ENCODE assay signal across 1 cellular context in the genomic region with DNA sequence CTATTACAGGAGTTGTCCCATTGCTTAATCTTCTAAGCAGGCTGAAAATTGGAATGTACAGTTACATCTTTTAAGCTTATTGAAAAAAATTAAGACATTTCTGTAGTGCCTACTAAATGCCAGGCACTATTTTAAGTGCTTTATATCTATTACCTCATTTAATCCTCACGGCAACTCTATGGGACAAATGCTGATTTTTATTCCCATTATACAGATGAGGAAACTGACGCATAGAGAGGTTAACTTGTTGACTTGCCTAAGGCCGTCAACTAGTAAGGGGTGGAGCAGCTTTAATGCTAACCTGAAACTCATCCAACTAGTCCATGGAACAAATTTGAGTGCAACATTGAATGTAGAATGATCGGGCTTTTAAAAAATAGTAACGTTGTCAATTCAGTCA.
TF ChIP-seq lines count a peak whose summit lies in the region.

No MANE protein-coding gene starts in this region.

TF ChIP-seq in GM12878, 131 proteins besides CTCF, POLR2A, EP300 and RAD21:
- TF ChIP-seq KAT2A (conservative IDR thresholded peaks at IDR 0.05; ENCODE audit: control insufficient read depth, low read depth, low read length) (no peak), TCF12 (IDR thresholded peaks at IDR 0.05; ENCODE audit: low read depth, low read length) (no peak), EGR1 (IDR thresholded peaks at IDR 0.05; ENCODE audit: borderline replicate concordance in 1 of 2, low read depth in 2 of 2, low read length in 2 of 2) (no peak), GATAD2B (conservative IDR thresholded peaks at IDR 0.05; ENCODE audit: low read depth) (no peak), NFXL1 (IDR thresholded peaks at IDR 0.05; ENCODE audit: borderline replicate concordance) (no peak), YBX1 (IDR thresholded peaks at IDR 0.05) (no peak), CBFB (IDR thresholded peaks at IDR 0.05; ENCODE audit: low read depth) (no peak), MXI1 (IDR thresholded peaks at IDR 0.05; ENCODE audit: low read depth, low read length) (no peak), EED (IDR thresholded peaks at IDR 0.05; ENCODE audit: low read depth) (no peak), STAT1 (conservative IDR thresholded peaks at IDR 0.05) (no peak), WRNIP1 (IDR thresholded peaks at IDR 0.05; ENCODE audit: borderline replicate concordance, low read depth, low read length) (no peak), KDM1A (IDR thresholded peaks at IDR 0.05; ENCODE audit: borderline replicate concordance) (no peak), MEF2B (IDR thresholded peaks at IDR 0.05; ENCODE audit: partially characterized antibody, poor library complexity, severe bottlenecking) (no peak), ZNF24 (IDR thresholded peaks at IDR 0.05) (no peak), IRF4 (IDR thresholded peaks at IDR 0.05; ENCODE audit: low read depth, low read length) (no peak)
- TF ChIP-seq, protein P1, sequence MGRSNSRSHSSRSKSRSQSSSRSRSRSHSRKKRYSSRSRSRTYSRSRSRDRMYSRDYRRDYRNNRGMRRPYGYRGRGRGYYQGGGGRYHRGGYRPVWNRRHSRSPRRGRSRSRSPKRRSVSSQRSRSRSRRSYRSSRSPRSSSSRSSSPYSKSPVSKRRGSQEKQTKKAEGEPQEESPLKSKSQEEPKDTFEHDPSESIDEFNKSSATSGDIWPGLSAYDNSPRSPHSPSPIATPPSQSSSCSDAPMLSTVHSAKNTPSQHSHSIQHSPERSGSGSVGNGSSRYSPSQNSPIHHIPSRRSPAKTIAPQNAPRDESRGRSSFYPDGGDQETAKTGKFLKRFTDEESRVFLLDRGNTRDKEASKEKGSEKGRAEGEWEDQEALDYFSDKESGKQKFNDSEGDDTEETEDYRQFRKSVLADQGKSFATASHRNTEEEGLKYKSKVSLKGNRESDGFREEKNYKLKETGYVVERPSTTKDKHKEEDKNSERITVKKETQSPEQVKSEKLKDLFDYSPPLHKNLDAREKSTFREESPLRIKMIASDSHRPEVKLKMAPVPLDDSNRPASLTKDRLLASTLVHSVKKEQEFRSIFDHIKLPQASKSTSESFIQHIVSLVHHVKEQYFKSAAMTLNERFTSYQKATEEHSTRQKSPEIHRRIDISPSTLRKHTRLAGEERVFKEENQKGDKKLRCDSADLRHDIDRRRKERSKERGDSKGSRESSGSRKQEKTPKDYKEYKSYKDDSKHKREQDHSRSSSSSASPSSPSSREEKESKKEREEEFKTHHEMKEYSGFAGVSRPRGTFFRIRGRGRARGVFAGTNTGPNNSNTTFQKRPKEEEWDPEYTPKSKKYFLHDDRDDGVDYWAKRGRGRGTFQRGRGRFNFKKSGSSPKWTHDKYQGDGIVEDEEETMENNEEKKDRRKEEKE (IDR thresholded peaks at IDR 0.05), result no peak
- TF ChIP-seq, protein P2, sequence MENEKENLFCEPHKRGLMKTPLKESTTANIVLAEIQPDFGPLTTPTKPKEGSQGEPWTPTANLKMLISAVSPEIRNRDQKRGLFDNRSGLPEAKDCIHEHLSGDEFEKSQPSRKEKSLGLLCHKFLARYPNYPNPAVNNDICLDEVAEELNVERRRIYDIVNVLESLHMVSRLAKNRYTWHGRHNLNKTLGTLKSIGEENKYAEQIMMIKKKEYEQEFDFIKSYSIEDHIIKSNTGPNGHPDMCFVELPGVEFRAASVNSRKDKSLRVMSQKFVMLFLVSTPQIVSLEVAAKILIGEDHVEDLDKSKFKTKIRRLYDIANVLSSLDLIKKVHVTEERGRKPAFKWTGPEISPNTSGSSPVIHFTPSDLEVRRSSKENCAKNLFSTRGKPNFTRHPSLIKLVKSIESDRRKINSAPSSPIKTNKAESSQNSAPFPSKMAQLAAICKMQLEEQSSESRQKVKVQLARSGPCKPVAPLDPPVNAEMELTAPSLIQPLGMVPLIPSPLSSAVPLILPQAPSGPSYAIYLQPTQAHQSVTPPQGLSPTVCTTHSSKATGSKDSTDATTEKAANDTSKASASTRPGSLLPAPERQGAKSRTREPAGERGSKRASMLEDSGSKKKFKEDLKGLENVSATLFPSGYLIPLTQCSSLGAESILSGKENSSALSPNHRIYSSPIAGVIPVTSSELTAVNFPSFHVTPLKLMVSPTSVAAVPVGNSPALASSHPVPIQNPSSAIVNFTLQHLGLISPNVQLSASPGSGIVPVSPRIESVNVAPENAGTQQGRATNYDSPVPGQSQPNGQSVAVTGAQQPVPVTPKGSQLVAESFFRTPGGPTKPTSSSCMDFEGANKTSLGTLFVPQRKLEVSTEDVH (IDR thresholded peaks at IDR 0.05; ENCODE audit: low read depth, partially characterized antibody), result no peak
- TF ChIP-seq, protein P3, sequence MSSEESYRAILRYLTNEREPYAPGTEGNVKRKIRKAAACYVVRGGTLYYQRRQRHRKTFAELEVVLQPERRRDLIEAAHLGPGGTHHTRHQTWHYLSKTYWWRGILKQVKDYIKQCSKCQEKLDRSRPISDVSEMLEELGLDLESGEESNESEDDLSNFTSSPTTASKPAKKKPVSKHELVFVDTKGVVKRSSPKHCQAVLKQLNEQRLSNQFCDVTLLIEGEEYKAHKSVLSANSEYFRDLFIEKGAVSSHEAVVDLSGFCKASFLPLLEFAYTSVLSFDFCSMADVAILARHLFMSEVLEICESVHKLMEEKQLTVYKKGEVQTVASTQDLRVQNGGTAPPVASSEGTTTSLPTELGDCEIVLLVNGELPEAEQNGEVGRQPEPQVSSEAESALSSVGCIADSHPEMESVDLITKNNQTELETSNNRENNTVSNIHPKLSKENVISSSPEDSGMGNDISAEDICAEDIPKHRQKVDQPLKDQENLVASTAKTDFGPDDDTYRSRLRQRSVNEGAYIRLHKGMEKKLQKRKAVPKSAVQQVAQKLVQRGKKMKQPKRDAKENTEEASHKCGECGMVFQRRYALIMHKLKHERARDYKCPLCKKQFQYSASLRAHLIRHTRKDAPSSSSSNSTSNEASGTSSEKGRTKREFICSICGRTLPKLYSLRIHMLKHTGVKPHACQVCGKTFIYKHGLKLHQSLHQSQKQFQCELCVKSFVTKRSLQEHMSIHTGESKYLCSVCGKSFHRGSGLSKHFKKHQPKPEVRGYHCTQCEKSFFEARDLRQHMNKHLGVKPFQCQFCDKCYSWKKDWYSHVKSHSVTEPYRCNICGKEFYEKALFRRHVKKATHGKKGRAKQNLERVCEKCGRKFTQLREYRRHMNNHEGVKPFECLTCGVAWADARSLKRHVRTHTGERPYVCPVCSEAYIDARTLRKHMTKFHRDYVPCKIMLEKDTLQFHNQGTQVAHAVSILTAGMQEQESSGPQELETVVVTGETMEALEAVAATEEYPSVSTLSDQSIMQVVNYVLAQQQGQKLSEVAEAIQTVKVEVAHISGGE (CRISPR knock-in tag; IDR thresholded peaks at IDR 0.05), result no peak
